ENCODE assay signal across 8 cellular contexts in the genomic region with DNA sequence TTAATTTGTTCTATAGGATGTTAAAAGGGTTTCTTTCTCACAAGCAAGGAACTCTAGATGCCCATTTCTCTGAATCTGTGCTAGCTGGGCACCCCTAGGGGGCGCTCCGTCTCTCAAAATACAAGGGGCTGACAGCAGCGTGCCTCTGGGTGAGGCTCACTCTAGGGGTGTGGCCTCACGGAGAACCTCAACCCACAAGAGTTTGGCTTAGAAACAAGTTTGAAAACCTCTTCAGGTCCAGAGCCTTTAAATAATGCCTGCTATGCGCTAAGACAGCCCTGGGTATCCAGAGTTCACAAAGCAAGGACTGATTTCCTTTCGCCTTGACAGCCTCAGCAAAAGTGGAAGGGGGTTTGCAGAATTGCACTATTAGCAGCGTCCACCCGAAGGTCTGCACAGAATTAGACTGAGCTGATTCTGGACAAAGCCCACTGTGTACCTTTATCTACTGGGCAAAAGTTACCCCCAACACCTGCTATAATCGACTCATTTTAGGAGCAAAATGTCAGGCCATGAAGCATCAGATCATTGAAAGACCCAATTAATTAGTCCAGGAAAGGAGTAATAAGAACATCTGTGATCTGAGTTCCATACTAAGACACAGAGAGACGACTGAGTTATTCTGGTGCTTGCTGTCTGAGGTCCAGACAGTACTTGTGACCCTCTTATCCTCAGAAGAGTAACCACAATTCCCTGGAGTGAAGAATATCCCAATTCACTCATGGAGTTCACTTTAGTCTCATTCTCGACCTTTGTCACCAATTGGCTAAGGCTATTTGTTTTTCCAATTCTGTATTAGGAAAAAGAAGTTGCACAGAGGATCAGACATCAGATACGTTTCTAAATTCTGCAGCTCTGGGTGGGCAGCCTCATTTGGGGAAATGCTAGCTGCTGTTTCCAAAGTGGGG.
DNase-seq lines count a peak whose midpoint lies in the region; ATAC-seq and TF ChIP-seq lines count a peak whose summit lies in the region.

No MANE protein-coding gene starts in this region.

- H2AFZ ChIP-seq in OCI-LY3 (ENCODE audit: low read depth, low read length) = peak overlapping the region; percentile 77

- TF ChIP-seq CTCF in OCI-LY3 (IDR thresholded peaks at IDR 0.05; ENCODE audit: low read depth, low read length) = peak; percentile 95

- H3K27me3 ChIP-seq in HUES6 (ENCODE audit: control insufficient read depth, insufficient read depth, low read length) (peaks cover 25% of the 10 kb centered on the region), OCI-LY3 (ENCODE audit: low read depth, low read length) (peaks cover 37% of the 10 kb centered on the region), mucosa of rectum (ENCODE audit: control insufficient read depth in 2 of 2, insufficient read depth in 2 of 2, low read length in 2 of 2) (peaks cover 2 to 9% of the 10 kb centered on the region in 2 donors)

- no peak overlapping the region for H3K9ac ChIP-seq in HUES6 (ENCODE audit: low read length)
- H3K9ac ChIP-seq in OCI-LY3 (ENCODE audit: low read length) = peak overlapping the region; percentile 33
- H3K9ac ChIP-seq in mucosa of rectum (ENCODE audit: low read depth in 1 of 2, low read length in 2 of 2) = peak overlapping the region; percentile 52 to 56

- no peak overlapping the region for H3K27ac ChIP-seq in HUES6 (ENCODE audit: low read depth, low read length)
- H3K27ac ChIP-seq in OCI-LY3 (ENCODE audit: low read length) = no peak overlapping the region
- peak overlapping the region; percentile 69 to 79 for H3K27ac ChIP-seq in mucosa of rectum (ENCODE audit: low read depth in 2 of 2, low read length in 2 of 2)

- H3K4me3 ChIP-seq in HUES6 (ENCODE audit: low read depth, low read length) = peak overlapping the region; percentile 48
- H3K4me3 ChIP-seq in OCI-LY3 (ENCODE audit: low read length) = peak overlapping the region; percentile 80
- H3K4me3 ChIP-seq in mucosa of rectum (ENCODE audit: low read length in 2 of 2) = peak overlapping the region; percentile 66 to 74

- H4K20me1 ChIP-seq in OCI-LY3 (ENCODE audit: insufficient read depth, low read length) = no peaks in the 10 kb centered on the region

- no peaks in the 10 kb centered on the region for H3K79me2 ChIP-seq in OCI-LY3 (ENCODE audit: low read length)

- DNase-seq in D341Med (ENCODE audit: low spot score) = peak; percentile 81
- DNase-seq in activated T-cell treated with anti-CD3 and anti-CD28 coated beads for 48 hours (ENCODE audit: low read depth) = peak; percentile 76
- DNase-seq in erythroblast (lab: John Stamatoyannopoulos, UW) = peak; percentile 94
- DNase-seq in stimulated activated CD8-positive, alpha-beta memory T cell treated with anti-CD3 and anti-CD28 coated beads, Interleukin-4, amount 100 ng/mL, for 24 hours (ENCODE audit: low read depth) = peak; percentile 70

- H3K4me2 ChIP-seq in OCI-LY3 (ENCODE audit: low read length) = peak overlapping the region; percentile 100

- H3K4me1 ChIP-seq in HUES6 (ENCODE audit: control insufficient read depth, insufficient read depth, low read length) (peaks cover 7% of the 10 kb centered on the region; the same call in 1 of the 2 replicates), OCI-LY3 (ENCODE audit: low read length) (peaks cover 30% of the 10 kb centered on the region), mucosa of rectum (ENCODE audit: control insufficient read depth in 2 of 2, insufficient read depth in 2 of 2, low read length in 2 of 2) (peaks cover 9 to 11% of the 10 kb centered on the region in 2 donors)

- H3K36me3 ChIP-seq in HUES6 (ENCODE audit: control insufficient read depth, insufficient read depth, low read length) (no peaks in the 10 kb centered on the region), OCI-LY3 (replicated peaks; ENCODE audit: low read depth, low read length) (no peaks in the 10 kb centered on the region), mucosa of rectum (ENCODE audit: control insufficient read depth in 2 of 2, insufficient read depth in 2 of 2, low read length in 2 of 2) (no peaks in the 10 kb centered on the region)

- ATAC-seq in GM21447 (IDR thresholded peaks at IDR 0.05; ENCODE audit: unreplicated experiment) = peak; percentile 94

- TF ChIP-seq POLR2A in erythroblast (IDR thresholded peaks at IDR 0.05; ENCODE audit: low read length) = peak; percentile 31

- H3K9me3 ChIP-seq in HUES6 (ENCODE audit: control insufficient read depth, insufficient read depth, low read depth, low read length) (no peaks in the 10 kb centered on the region), OCI-LY3 (ENCODE audit: insufficient read depth, low read length) (no peaks in the 10 kb centered on the region), mucosa of rectum (ENCODE audit: control insufficient read depth in 2 of 2, low read length in 2 of 2) (no peaks in the 10 kb centered on the region)

Comparison
In these comparisons a context has a peak if more than half of its experiments do, and no peak if none do; other contexts are left out.
1. H3K27ac ChIP-seq: peak in mucosa of rectum (2 of 2); none in HUES6 (single experiment) and OCI-LY3 (single experiment).
2. Peak in every context shown above with its lines, with median percentiles within 50 percentile points of each other: DNase-seq and H3K4me3 ChIP-seq.